Comparison of ENCODE assay signal across 1 cellular context in genomic region chr5:135880278-135880677, GRCh38.
TF ChIP-seq lines count a peak whose summit lies in the region.

No MANE protein-coding gene starts in this region.

TF ChIP-seq in GM23338, 12 proteins besides CTCF, POLR2A, EP300 and RAD21 (continued from another document):
- TF ChIP-seq ZNF462 (CRISPR knock-in tag; IDR thresholded peaks at IDR 0.05): no peak
- no peak for TF ChIP-seq STAT1 (IDR thresholded peaks at IDR 0.05; ENCODE audit: unreplicated experiment)
- TF ChIP-seq CREB1 (CRISPR knock-in tag; IDR thresholded peaks at IDR 0.05; ENCODE audit: low read depth): no peak
- TF ChIP-seq EZH2phosphoT487 (IDR thresholded peaks at IDR 0.05; ENCODE audit: unreplicated experiment): no peak
- TF ChIP-seq, protein P1, sequence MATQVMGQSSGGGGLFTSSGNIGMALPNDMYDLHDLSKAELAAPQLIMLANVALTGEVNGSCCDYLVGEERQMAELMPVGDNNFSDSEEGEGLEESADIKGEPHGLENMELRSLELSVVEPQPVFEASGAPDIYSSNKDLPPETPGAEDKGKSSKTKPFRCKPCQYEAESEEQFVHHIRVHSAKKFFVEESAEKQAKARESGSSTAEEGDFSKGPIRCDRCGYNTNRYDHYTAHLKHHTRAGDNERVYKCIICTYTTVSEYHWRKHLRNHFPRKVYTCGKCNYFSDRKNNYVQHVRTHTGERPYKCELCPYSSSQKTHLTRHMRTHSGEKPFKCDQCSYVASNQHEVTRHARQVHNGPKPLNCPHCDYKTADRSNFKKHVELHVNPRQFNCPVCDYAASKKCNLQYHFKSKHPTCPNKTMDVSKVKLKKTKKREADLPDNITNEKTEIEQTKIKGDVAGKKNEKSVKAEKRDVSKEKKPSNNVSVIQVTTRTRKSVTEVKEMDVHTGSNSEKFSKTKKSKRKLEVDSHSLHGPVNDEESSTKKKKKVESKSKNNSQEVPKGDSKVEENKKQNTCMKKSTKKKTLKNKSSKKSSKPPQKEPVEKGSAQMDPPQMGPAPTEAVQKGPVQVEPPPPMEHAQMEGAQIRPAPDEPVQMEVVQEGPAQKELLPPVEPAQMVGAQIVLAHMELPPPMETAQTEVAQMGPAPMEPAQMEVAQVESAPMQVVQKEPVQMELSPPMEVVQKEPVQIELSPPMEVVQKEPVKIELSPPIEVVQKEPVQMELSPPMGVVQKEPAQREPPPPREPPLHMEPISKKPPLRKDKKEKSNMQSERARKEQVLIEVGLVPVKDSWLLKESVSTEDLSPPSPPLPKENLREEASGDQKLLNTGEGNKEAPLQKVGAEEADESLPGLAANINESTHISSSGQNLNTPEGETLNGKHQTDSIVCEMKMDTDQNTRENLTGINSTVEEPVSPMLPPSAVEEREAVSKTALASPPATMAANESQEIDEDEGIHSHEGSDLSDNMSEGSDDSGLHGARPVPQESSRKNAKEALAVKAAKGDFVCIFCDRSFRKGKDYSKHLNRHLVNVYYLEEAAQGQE (IDR thresholded peaks at IDR 0.05; ENCODE audit: unreplicated experiment): no peak
- no peak for TF ChIP-seq JUNB (IDR thresholded peaks at IDR 0.05; ENCODE audit: unreplicated experiment)
